ENCODE assay signal across 1 cellular context in genomic region chr3:24396338-24396737, GRCh38.
TF ChIP-seq lines count a peak whose summit lies in the region.

No MANE protein-coding gene starts in this region.

TF ChIP-seq in H1, 55 proteins besides CTCF, POLR2A, EP300 and RAD21 (continued from another document):
- TF ChIP-seq CHD7 (IDR thresholded peaks at IDR 0.05; ENCODE audit: insufficient replicate concordance, low read length) = peak; percentile 72
- TF ChIP-seq PHF8 (conservative IDR thresholded peaks at IDR 0.05; ENCODE audit: low read depth, low read length) = no peak
- TF ChIP-seq HDAC2 (IDR thresholded peaks at IDR 0.05; ENCODE audit: borderline replicate concordance in 1 of 2, low read depth in 2 of 2, low read length in 2 of 2) = peak; percentile 22 to 76; a peak in 1 of 4 replicates
- no peak for TF ChIP-seq FOSL1 (IDR thresholded peaks at IDR 0.05; ENCODE audit: insufficient read depth, low read depth, low read length)
- TF ChIP-seq SP4 (IDR thresholded peaks at IDR 0.05; ENCODE audit: low read length) = no peak
- TF ChIP-seq POU5F1 (IDR thresholded peaks at IDR 0.05; ENCODE audit: low read depth, low read length) = peak; percentile 67; the same call in 1 of the 2 replicates
